Comparison of ENCODE assay signal across 11 cellular contexts in genomic region chr17:43719578-43719977, GRCh38. TPM values are rescaled to one million over a fixed set of nuclear protein-coding genes. Genes with fewer than 3 reads are reported as not detected.
DNase-seq lines count a peak whose midpoint lies in the region; ATAC-seq and TF ChIP-seq lines count a peak whose summit lies in the region.
"Had no signal": no experiment of that assay in that cellular context is flagged by ENCODE, and none has a peak within 500 bp of the region (broad histone marks: within the 10 kb centered on the region; RNA-seq: fewer than 3 reads in every experiment).

No MANE protein-coding gene starts in this region.

- H3K9me3 Mint-ChIP-seq in activated naive CD4-positive, alpha-beta T cell treated with anti-CD3 and anti-CD28 coated beads, Interleukin-2, amount 10 ng/mL, durations not matched to agents 7 days and 5 days, result no peaks in the 10 kb centered on the region
- no peaks in the 10 kb centered on the region for H3K9me3 Mint-ChIP-seq in WTC11

- H3K27me3 ChIP-seq in tibial artery, result no peaks in the 10 kb centered on the region
- H3K27me3 ChIP-seq: body of pancreas had no signal

- ATAC-seq in WTC11 (no peak), GM21619 (IDR thresholded peaks at IDR 0.05; ENCODE audit: unreplicated experiment) (no peak)

- peaks cover 20% of the 10 kb centered on the region for H3K4me1 Mint-ChIP-seq in activated naive CD4-positive, alpha-beta T cell treated with anti-CD3 and anti-CD28 coated beads, Interleukin-2, amount 10 ng/mL, durations not matched to agents 7 days and 5 days
- peaks cover 35% of the 10 kb centered on the region for H3K4me1 Mint-ChIP-seq in WTC11

- no peaks in the 10 kb centered on the region for H3K36me3 ChIP-seq in tibial artery

- peak overlapping the region; percentile 88 to 98 for H3K27ac ChIP-seq in tibial artery

- no peak overlapping the region for H3K4me3 ChIP-seq in tibial artery

- POLR2A ChIA-PET in WTC11 (lab: Charles Lee), result no interaction called here

- H3K27ac Mint-ChIP-seq in activated naive CD4-positive, alpha-beta T cell treated with anti-CD3 and anti-CD28 coated beads, Interleukin-2, amount 10 ng/mL, durations not matched to agents 7 days and 5 days, result peak overlapping the region; percentile 0
- H3K27ac Mint-ChIP-seq in WTC11, result no peak overlapping the region

- H3K36me3 Mint-ChIP-seq in activated naive CD4-positive, alpha-beta T cell treated with anti-CD3 and anti-CD28 coated beads, Interleukin-2, amount 10 ng/mL, durations not matched to agents 7 days and 5 days, result peaks cover 4% of the 10 kb centered on the region
- no peaks in the 10 kb centered on the region for H3K36me3 Mint-ChIP-seq in WTC11

- peak overlapping the region; percentile 99 for H3K4me3 Mint-ChIP-seq in activated naive CD4-positive, alpha-beta T cell treated with anti-CD3 and anti-CD28 coated beads, Interleukin-2, amount 10 ng/mL, durations not matched to agents 7 days and 5 days
- H3K4me3 Mint-ChIP-seq in WTC11, result peak overlapping the region; percentile 81

- H3K4me1 ChIP-seq in tibial artery, result peaks cover 0 to 16% (median 5%) of the 10 kb centered on the region in 4 donors

- peaks cover 38% of the 10 kb centered on the region for H3K27me3 Mint-ChIP-seq in activated naive CD4-positive, alpha-beta T cell treated with anti-CD3 and anti-CD28 coated beads, Interleukin-2, amount 10 ng/mL, durations not matched to agents 7 days and 5 days
- peaks cover 40% of the 10 kb centered on the region for H3K27me3 Mint-ChIP-seq in WTC11 (ENCODE audit: low read depth)

- CTCF ChIA-PET in activated naive CD4-positive, alpha-beta T cell treated with anti-CD3 and anti-CD28 coated beads, Interleukin-2, amount 10 ng/mL, durations not matched to agents 7 days and 5 days (lab: Charles Lee), result no interaction called here
- CTCF ChIA-PET in WTC11 (lab: Charles Lee), result no interaction called here

- no peak for DNase-seq in activated naive CD4-positive, alpha-beta T cell treated with anti-CD3 and anti-CD28 coated beads, Interleukin-2, amount 10 ng/mL, durations not matched to agents 7 days and 5 days
- no peak for DNase-seq in activated naive CD4-positive, alpha-beta T cell (lab: John Stamatoyannopoulos, UW)
- no peak for DNase-seq in WTC11 (ENCODE audit: low spot score)
- peak; percentile 66 for DNase-seq in inferior parietal cortex (ENCODE audit: extremely low spot score)
- no peak for DNase-seq in tibial artery
- no peak for DNase-seq in NCI-H2081 treated with DMSO at 0.1 percent for 48 hours (lab: John Stamatoyannopoulos, UW)
- DNase-seq in NCI-H1105 (lab: John Stamatoyannopoulos, UW), result no peak
- DNase-seq: body of pancreas, NCI-H524 treated with DMSO at 0.1 percent for 48 hours, T-helper 9 cell had no signal

- H3K9me3 ChIP-seq in tibial artery, result no peaks in the 10 kb centered on the region
- H3K9me3 ChIP-seq: body of pancreas had no signal

- intact Hi-C loops in tibial artery (cut with DNase I; ENCODE audit: low total_unique reads), result no loop called here

- TF ChIP-seq CTCF in WTC11 (IDR thresholded peaks at IDR 0.05) (no peak), tibial artery (IDR thresholded peaks at IDR 0.05) (no peak)

TF ChIP-seq in WTC11, 78 proteins besides CTCF, POLR2A, EP300 and RAD21:
- TF ChIP-seq ZNF512 (CRISPR knock-in tag; IDR thresholded peaks at IDR 0.05; ENCODE audit: borderline replicate concordance), result no peak
- no peak for TF ChIP-seq EMX1 (CRISPR knock-in tag; IDR thresholded peaks at IDR 0.05)
- TF ChIP-seq NR3C1 (CRISPR knock-in tag; conservative IDR thresholded peaks at IDR 0.05; ENCODE audit: low read depth), result no peak
- no peak for TF ChIP-seq ETV6 (CRISPR knock-in tag; IDR thresholded peaks at IDR 0.05)
- TF ChIP-seq USF1 (CRISPR knock-in tag; IDR thresholded peaks at IDR 0.05), result no peak
- no peak for TF ChIP-seq GRHL2 (CRISPR knock-in tag; IDR thresholded peaks at IDR 0.05; ENCODE audit: insufficient replicate concordance, severe bottlenecking)
- no peak for TF ChIP-seq NFYB (CRISPR knock-in tag; conservative IDR thresholded peaks at IDR 0.05; ENCODE audit: low read depth)
- no peak for TF ChIP-seq NR2C2 (CRISPR knock-in tag; IDR thresholded peaks at IDR 0.05)
- TF ChIP-seq IRF2 (CRISPR knock-in tag; IDR thresholded peaks at IDR 0.05; ENCODE audit: borderline replicate concordance, low read depth), result no peak
- no peak for TF ChIP-seq ZNF416 (CRISPR knock-in tag; IDR thresholded peaks at IDR 0.05)
- no peak for TF ChIP-seq JUN (CRISPR knock-in tag; IDR thresholded peaks at IDR 0.05)
- TF ChIP-seq ZBTB21 (CRISPR knock-in tag; IDR thresholded peaks at IDR 0.05; ENCODE audit: borderline replicate concordance), result no peak
TF ChIP-seq in WTC11: peak in this region for 0.

RNA-seq across cellular contexts. Expression of gene SOST, which starts 39.0 kb away (rescaled TPM):
- total RNA-seq in WTC11 (2021), result 0.07 to 0.25 TPM in 2 of 3 replicates, not detected in the other
- total RNA-seq: body of pancreas had no signal

RNA-seq across cellular contexts. Expression of gene MEOX1, which starts 57.9 kb away (rescaled TPM):
- total RNA-seq in WTC11 (2021), result 0.16 TPM in 1 of 3 replicates, not detected in the others

RNA-seq across cellular contexts. Expression of gene DUSP3, which starts 59.2 kb away (rescaled TPM):
- total RNA-seq in WTC11 (2021), result 28.4 to 31.5 TPM (median 30.0 TPM) in 3 replicates
